ENCODE assay signal across 10 cellular contexts in genomic region chr20:23159256-23159922, GRCh38.
A peak's percentile ranks its signal among the peaks of the same experiment; 100 is the strongest.
DNase-seq lines count a peak whose midpoint lies in the region; ATAC-seq, FAIRE-seq and TF ChIP-seq lines count a peak whose summit lies in the region.
"Had no signal": no experiment of that assay in that cellular context is flagged by ENCODE, and none has a peak within 500 bp of the region (broad histone marks: within the 10 kb centered on the region; RNA-seq: fewer than 3 reads in every experiment).

No MANE protein-coding gene starts in this region.

- no peak for TF ChIP-seq EP300 in K562 (IDR thresholded peaks at IDR 0.05; ENCODE audit: low read length)

- H3K4me1 ChIP-seq in CD4-positive, alpha-beta memory T cell (ENCODE audit: insufficient read depth, low read length), result peaks cover 25% of the 10 kb centered on the region
- H3K4me1 ChIP-seq in K562 (replicated peaks in 1 of 2; ENCODE audit: control insufficient read depth in 2 of 2, insufficient read depth in 2 of 2, low read length in 2 of 2), result peaks cover 50 to 71% of the 10 kb centered on the region in 2 experiments
- peaks cover 39 to 43% of the 10 kb centered on the region in 2 donors for H3K4me1 ChIP-seq in mucosa of rectum (ENCODE audit: control insufficient read depth in 2 of 2, insufficient read depth in 2 of 2, low read length in 2 of 2)

- peak overlapping the region in 5 of 7 donors; percentile 1 to 78 (median 63) for H3K27ac Mint-ChIP-seq in CD4-positive, alpha-beta memory T cell

- 36% methylated on average over 2 of the region's 3 CpGs for WGBS in K562 (ENCODE audit: insufficient coverage, low coverage, missing lambda C conversion rate)

- H3K9me3 ChIP-seq in CD4-positive, alpha-beta memory T cell (ENCODE audit: control insufficient read depth in 1 of 2, low read length in 2 of 2), result no peaks in the 10 kb centered on the region
- H3K9me3 ChIP-seq in K562 (replicated peaks; ENCODE audit: control insufficient read depth, insufficient read depth, low read depth, low read length) (no peaks in the 10 kb centered on the region), mucosa of rectum (ENCODE audit: control insufficient read depth in 2 of 2, low read length in 2 of 2) (no peaks in the 10 kb centered on the region)

- in situ Hi-C loops in K562 (cut with MboI), result no loop called here

- H3K27me3 Mint-ChIP-seq in CD4-positive, alpha-beta memory T cell, result no peaks in the 10 kb centered on the region

- peak overlapping the region; percentile 88 for H2AFZ ChIP-seq in K562 (ENCODE audit: low read depth, low read length)

- no peak for TF ChIP-seq RAD21 in K562 (CRISPR knock-in tag; conservative IDR thresholded peaks at IDR 0.05 in 1 of 2, IDR thresholded peaks at IDR 0.05 in 1 of 2)

- POLR2A ChIA-PET in CD4-positive, alpha-beta memory T cell (lab: Charles Lee; ENCODE audit: partially characterized antibody), result interaction anchor here (0.9 kb wide), 1 partner anchor 73 kb away, joined by 3 read pairs; the partner anchor contains the start of gene CD93
- POLR2A ChIA-PET in K562 (lab: Yijun Ruan, JAX), result interaction anchor here (0.6 to 2.3 kb wide), 7 partner anchors 8 to 106 kb away, joined by 3 to 12 read pairs (median 5); no protein-coding TSS in a partner anchor

- no peaks in the 10 kb centered on the region for H4K20me1 ChIP-seq in K562 (replicated peaks; ENCODE audit: control insufficient read depth, insufficient read depth, low read length)

- TF ChIP-seq CTCF in K562 (IDR thresholded peaks at IDR 0.05 in 2 of 3, conservative IDR thresholded peaks at IDR 0.05 in 1 of 3; ENCODE audit: insufficient read depth in 2 of 3, low read depth in 1 of 3, low read length in 3 of 3), result no peak

- H3K4me1 Mint-ChIP-seq in CD4-positive, alpha-beta memory T cell, result peaks cover 15 to 29% (median 21%) of the 10 kb centered on the region in 4 donors

- no peak overlapping the region for H3K27ac ChIP-seq in CD4-positive, alpha-beta memory T cell (ENCODE audit: low read depth, low read length)
- H3K27ac ChIP-seq in K562 (ENCODE audit: extremely low read depth, low read depth, low read length) (peak overlapping the region; percentile 43; the same call in 1 of the 3 replicates), mucosa of rectum (ENCODE audit: low read depth in 2 of 2, low read length in 2 of 2) (peak overlapping the region; percentile 25)

- no peaks in the 10 kb centered on the region for H3K79me2 ChIP-seq in K562 (ENCODE audit: control insufficient read depth, insufficient read depth, low read length)

- H3K9me1 ChIP-seq in K562 (ENCODE audit: control insufficient read depth, insufficient read depth, low read length), result no peaks in the 10 kb centered on the region

- CTCF ChIA-PET in CD4-positive, alpha-beta memory T cell (lab: Charles Lee; ENCODE audit: partially characterized antibody), result no interaction called here
- CTCF ChIA-PET in K562 (lab: Yijun Ruan, JAX; ENCODE audit: low intra/inter-chr PET ratio), result no interaction called here

- H3K4me3 Mint-ChIP-seq in CD4-positive, alpha-beta memory T cell, result peak overlapping the region in 6 of 8 donors; percentile 5 to 75 (median 52)
- H3K4me3 Mint-ChIP-seq: natural killer cell treated with Interleukin-12 subunit alpha and Interleukin-12 subunit beta and Interleukin-15 and Interleukin-18, amount 100 ng/mL, for 72 hours had no signal

- intact Hi-C loops in CD4-positive, alpha-beta memory T cell (cut with micrococcal nuclease), result no loop called here
- intact Hi-C loops in K562 (cut with micrococcal nuclease), result loop anchor here (5.0 kb wide), 1 partner anchor 107 kb away; no protein-coding TSS in a partner anchor

- H3K27me3 ChIP-seq in CD4-positive, alpha-beta memory T cell (ENCODE audit: insufficient read depth, low read length), result no peaks in the 10 kb centered on the region
- H3K27me3 ChIP-seq in K562 (ENCODE audit: control insufficient read depth in 2 of 2, insufficient read depth in 2 of 2, low read length in 2 of 2), result no peaks in the 10 kb centered on the region
- no peaks in the 10 kb centered on the region for H3K27me3 ChIP-seq in mucosa of rectum (ENCODE audit: control insufficient read depth in 2 of 2, insufficient read depth in 2 of 2, low read length in 2 of 2)

- TF ChIP-seq POLR2A in K562 (conservative IDR thresholded peaks at IDR 0.05), result no peak

- H3K9ac ChIP-seq in K562 (ENCODE audit: insufficient read depth in 1 of 2, low read depth in 2 of 2, low read length in 2 of 2), result peak overlapping the region; percentile 41 to 57; a peak in 2 of 4 replicates
- H3K9ac ChIP-seq in mucosa of rectum (ENCODE audit: low read depth in 1 of 2, low read length in 2 of 2), result no peak overlapping the region

- no peaks in the 10 kb centered on the region for H3K9me3 Mint-ChIP-seq in CD4-positive, alpha-beta memory T cell
- H3K9me3 Mint-ChIP-seq: natural killer cell treated with Interleukin-12 subunit alpha and Interleukin-12 subunit beta and Interleukin-15 and Interleukin-18, amount 100 ng/mL, for 72 hours had no signal

- H3K36me3 ChIP-seq in CD4-positive, alpha-beta memory T cell (ENCODE audit: insufficient read depth, low read length), result no peaks in the 10 kb centered on the region
- no peaks in the 10 kb centered on the region for H3K36me3 ChIP-seq in K562 (ENCODE audit: control insufficient read depth, insufficient read depth, low read length)
- no peaks in the 10 kb centered on the region for H3K36me3 ChIP-seq in mucosa of rectum (ENCODE audit: control insufficient read depth in 2 of 2, insufficient read depth in 2 of 2, low read length in 2 of 2)

- no peak overlapping the region for H3K4me3 ChIP-seq in CD4-positive, alpha-beta memory T cell (ENCODE audit: low read length in 2 of 2)
- H3K4me3 ChIP-seq in K562 (no peak overlapping the region), mucosa of rectum (ENCODE audit: low read length in 2 of 2) (no peak overlapping the region)

- FAIRE-seq in K562 (lab: Jason Lieb, UNC) (no peak), GM19239 (lab: Jason Lieb, UNC) (no peak)

- H3K4me2 ChIP-seq in K562 (ENCODE audit: insufficient read depth, low read length), result no peak overlapping the region; the same call in 1 of the 2 replicates

- no peaks in the 10 kb centered on the region for H3K36me3 Mint-ChIP-seq in CD4-positive, alpha-beta memory T cell
- H3K36me3 Mint-ChIP-seq: natural killer cell treated with Interleukin-12 subunit alpha and Interleukin-12 subunit beta and Interleukin-15 and Interleukin-18, amount 100 ng/mL, for 72 hours had no signal

- no TSS peak for BruUV-seq in K562 (replicated peaks; lab: Mats Ljungman, UMichigan)

- DNase-seq in CD4-positive, alpha-beta memory T cell, result no peak
- DNase-seq in MV-4-11 (lab: John Stamatoyannopoulos, UW), result peak; percentile 70
- peak in 1 of 4 experiments; percentile 10 for DNase-seq in K562 (ENCODE audit: extremely low read depth in 1 of 4, low spot score in 3 of 4)
- no peak for DNase-seq in GM19239 (ENCODE audit: insufficient read length, low spot score)
- DNase-seq in activated gamma-delta T cell (lab: John Stamatoyannopoulos, UW), result no peak
- DNase-seq in DMS114 treated with DMSO at 0.1 percent for 48 hours (lab: John Stamatoyannopoulos, UW; ENCODE audit: unreplicated experiment), result no peak
- DNase-seq in stimulated activated CD4-positive, alpha-beta T cell treated with anti-CD3 and anti-CD28 coated beads, Interleukin-12 subunit alpha, Interleukin-12 subunit beta, amount 100 ng/mL, for 4 hours, result no peak
- DNase-seq: H7 had no signal

- no peak for ATAC-seq in K562
- ATAC-seq: natural killer cell treated with Interleukin-12 subunit alpha and Interleukin-12 subunit beta and Interleukin-15 and Interleukin-18, amount 100 ng/mL, for 72 hours had no signal

TF ChIP-seq in K562, 482 proteins besides CTCF, POLR2A, EP300 and RAD21 (continues in another document):
- TF ChIP-seq ZNF589 (CRISPR knock-in tag; IDR thresholded peaks at IDR 0.05; ENCODE audit: low read depth) (0 out of 2 replicates have a peak, but pooled peaks have one; percentile 64), E2F5 (CRISPR knock-in tag; IDR thresholded peaks at IDR 0.05) (no peak), DMBX1 (CRISPR knock-in tag; IDR thresholded peaks at IDR 0.05; ENCODE audit: borderline replicate concordance) (peak; percentile 39; the same call in 1 of the 2 replicates), ZNF584 (CRISPR knock-in tag; IDR thresholded peaks at IDR 0.05; ENCODE audit: low read depth) (0 out of 2 replicates have a peak, but pooled peaks have one; percentile 47), CLOCK (CRISPR knock-in tag; IDR thresholded peaks at IDR 0.05; ENCODE audit: borderline replicate concordance) (no peak)

Comparison
In these comparisons a context has a peak if more than half of its experiments do, and no peak if none do; other contexts are left out.
1. H3K9ac ChIP-seq: peak in K562 (2 of 2); none in mucosa of rectum (0 of 2).